20 cellular contexts compared by ENCODE assay signal in the genomic region with DNA sequence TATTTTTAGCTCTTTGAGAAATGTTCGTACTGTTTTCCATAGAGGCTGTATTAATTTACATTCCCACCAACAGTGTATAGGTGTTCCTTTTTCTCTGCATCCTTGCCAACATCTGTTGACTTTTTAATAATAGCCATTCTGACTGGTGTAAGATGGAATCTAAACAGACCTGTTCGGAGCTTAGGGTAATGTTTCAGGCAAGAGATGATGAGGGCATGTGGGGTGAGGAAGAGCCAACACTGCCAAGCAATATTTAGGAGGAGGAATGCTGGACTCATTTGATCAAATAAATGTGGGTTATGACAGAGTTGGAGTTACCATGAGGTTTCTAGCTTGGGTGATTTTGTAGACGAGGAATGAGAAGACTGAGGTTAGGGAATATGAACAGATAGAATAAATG.
DNase-seq lines count a peak whose midpoint lies in the region; ATAC-seq and TF ChIP-seq lines count a peak whose summit lies in the region.
"Had no signal": no experiment of that assay in that cellular context is flagged by ENCODE, and none has a peak within 500 bp of the region (broad histone marks: within the 10 kb centered on the region; RNA-seq: fewer than 3 reads in every experiment).

No MANE protein-coding gene starts in this region.

- no peaks in the 10 kb centered on the region for H3K27me3 ChIP-seq in naive thymus-derived CD4-positive, alpha-beta T cell (ENCODE audit: control insufficient read depth in 2 of 2, insufficient read depth in 2 of 2, low read length in 2 of 2)

- H3K4me3 ChIP-seq in epithelial cell of esophagus (ENCODE audit: low read length), result no peak overlapping the region
- H3K4me3 ChIP-seq in naive thymus-derived CD4-positive, alpha-beta T cell (ENCODE audit: low read length), result no peak overlapping the region
- H3K4me3 ChIP-seq: A549 had no signal

- H3K4me1 Mint-ChIP-seq in naive thymus-derived CD4-positive, alpha-beta T cell, result peaks cover 7 to 57% (median 39%) of the 10 kb centered on the region in 7 donors
- H3K4me1 Mint-ChIP-seq in activated CD4-positive, alpha-beta T cell treated with anti-CD3 and anti-CD28 coated beads, Interleukin-2, amount 10 ng/mL, durations not matched to agents 7 days and 5 days, result peaks cover 7% of the 10 kb centered on the region
- peaks cover 24 to 29% of the 10 kb centered on the region in 2 donors for H3K4me1 Mint-ChIP-seq in natural killer cell

- POLR2A ChIA-PET in naive thymus-derived CD4-positive, alpha-beta T cell (lab: Charles Lee), result interaction anchor here (1.0 to 1.8 kb wide), 2 partner anchors 21 to 90 kb away, joined by 3 to 6 read pairs; no protein-coding TSS in a partner anchor
- POLR2A ChIA-PET in activated CD4-positive, alpha-beta T cell treated with anti-CD3 and anti-CD28 coated beads, Interleukin-2, amount 10 ng/mL, durations not matched to agents 7 days and 5 days (lab: Charles Lee), result no interaction called here

- DNase-seq in NCI-H2171 treated with DMSO at 0.1 percent for 48 hours (lab: John Stamatoyannopoulos, UW), result peak; percentile 5
- DNase-seq in NCI-H2171 (lab: John Stamatoyannopoulos, UW), result no peak
- peak; percentile 74 for DNase-seq in epithelial cell of esophagus (ENCODE audit: low read depth)
- no peak for DNase-seq in naive thymus-derived CD4-positive, alpha-beta T cell
- DNase-seq in activated CD4-positive, alpha-beta T cell treated with anti-CD3 and anti-CD28 coated beads, Interleukin-2, amount 10 ng/mL, durations not matched to agents 7 days and 5 days, result no peak
- no peak for DNase-seq in natural killer cell
- no peak for DNase-seq in activated CD8-positive, alpha-beta memory T cell treated with anti-CD3 and anti-CD28 coated beads, Interleukin-2, amount 50 U/mL, for 4 hours
- DNase-seq: AML-193; CD4-positive, alpha-beta memory T cell; DMS153; DMS79; GDM1; GOT3; H7; HFFc6; IMR-90 had no signal

- peaks cover 0 to 3% of the 10 kb centered on the region in 2 donors for H3K4me1 ChIP-seq in naive thymus-derived CD4-positive, alpha-beta T cell (ENCODE audit: control insufficient read depth in 2 of 2, insufficient read depth in 2 of 2, low read length in 2 of 2)
- H3K4me1 ChIP-seq: A549 had no signal

- no peak overlapping the region for H3K27ac ChIP-seq in naive thymus-derived CD4-positive, alpha-beta T cell (ENCODE audit: low read depth, low read length)
- H3K27ac ChIP-seq: 22Rv1, A549, C4-2B had no signal

- intact Hi-C loops in naive thymus-derived CD4-positive, alpha-beta T cell (cut with micrococcal nuclease), result loop anchor here in 1 of 2 donors (5.0 kb wide), 1 partner anchor 311 kb away; no protein-coding TSS in a partner anchor
- intact Hi-C loops in natural killer cell (cut with micrococcal nuclease), result no loop called here

- H3K36me3 Mint-ChIP-seq in naive thymus-derived CD4-positive, alpha-beta T cell, result peaks cover 20 to 57% (median 45%) of the 10 kb centered on the region in 5 donors
- peaks cover 17% of the 10 kb centered on the region for H3K36me3 Mint-ChIP-seq in activated CD4-positive, alpha-beta T cell treated with anti-CD3 and anti-CD28 coated beads, Interleukin-2, amount 10 ng/mL, durations not matched to agents 7 days and 5 days (ENCODE audit: low read depth)
- no peaks in the 10 kb centered on the region for H3K36me3 Mint-ChIP-seq in natural killer cell

- TF ChIP-seq CTCF in epithelial cell of esophagus (IDR thresholded peaks at IDR 0.05; ENCODE audit: insufficient read depth, low read depth, low read length, missing control alignments) (no peak), natural killer cell (IDR thresholded peaks at IDR 0.05) (no peak)

- ATAC-seq in naive thymus-derived CD4-positive, alpha-beta T cell, result no peak
- no peak for ATAC-seq in natural killer cell
- ATAC-seq: A549, HCT116 had no signal

- H3K27ac Mint-ChIP-seq in naive thymus-derived CD4-positive, alpha-beta T cell, result peak overlapping the region in 5 of 9 donors; percentile 3 to 90 (median 33)
- no peak overlapping the region for H3K27ac Mint-ChIP-seq in activated CD4-positive, alpha-beta T cell treated with anti-CD3 and anti-CD28 coated beads, Interleukin-2, amount 10 ng/mL, durations not matched to agents 7 days and 5 days
- H3K27ac Mint-ChIP-seq in natural killer cell, result peak overlapping the region in 1 of 2 donors; percentile 9
- H3K27ac Mint-ChIP-seq: HFFc6 had no signal

- peaks cover 0 to 8% (median 0%) of the 10 kb centered on the region in 11 donors for H3K9me3 Mint-ChIP-seq in naive thymus-derived CD4-positive, alpha-beta T cell
- H3K9me3 Mint-ChIP-seq in activated CD4-positive, alpha-beta T cell treated with anti-CD3 and anti-CD28 coated beads, Interleukin-2, amount 10 ng/mL, durations not matched to agents 7 days and 5 days, result no peaks in the 10 kb centered on the region
- no peaks in the 10 kb centered on the region for H3K9me3 Mint-ChIP-seq in natural killer cell
- H3K9me3 Mint-ChIP-seq: HFFc6 had no signal

- H3K27me3 Mint-ChIP-seq in naive thymus-derived CD4-positive, alpha-beta T cell, result no peaks in the 10 kb centered on the region
- H3K27me3 Mint-ChIP-seq in activated CD4-positive, alpha-beta T cell treated with anti-CD3 and anti-CD28 coated beads, Interleukin-2, amount 10 ng/mL, durations not matched to agents 7 days and 5 days, result no peaks in the 10 kb centered on the region
- H3K27me3 Mint-ChIP-seq in natural killer cell (ENCODE audit: low read depth in 2 of 2), result no peaks in the 10 kb centered on the region
- H3K27me3 Mint-ChIP-seq: CD4-positive, alpha-beta memory T cell had no signal

- CTCF ChIA-PET in naive thymus-derived CD4-positive, alpha-beta T cell (lab: Charles Lee), result interaction anchor here (1.1 kb wide), 1 partner anchor 535 kb away, joined by 3 read pairs; no protein-coding TSS in a partner anchor
- CTCF ChIA-PET in activated CD4-positive, alpha-beta T cell treated with anti-CD3 and anti-CD28 coated beads, Interleukin-2, amount 10 ng/mL, durations not matched to agents 7 days and 5 days (lab: Charles Lee), result no interaction called here

- peaks cover 0 to 3% (median 0%) of the 10 kb centered on the region in 3 experiments for H3K9me3 ChIP-seq in naive thymus-derived CD4-positive, alpha-beta T cell (ENCODE audit: control insufficient read depth in 2 of 3, low read length in 3 of 3)
- H3K9me3 ChIP-seq: A549 had no signal

- no peak overlapping the region for H3K4me3 Mint-ChIP-seq in naive thymus-derived CD4-positive, alpha-beta T cell
- H3K4me3 Mint-ChIP-seq in activated CD4-positive, alpha-beta T cell treated with anti-CD3 and anti-CD28 coated beads, Interleukin-2, amount 10 ng/mL, durations not matched to agents 7 days and 5 days, result no peak overlapping the region
- H3K4me3 Mint-ChIP-seq in natural killer cell, result no peak overlapping the region
- H3K4me3 Mint-ChIP-seq: CD4-positive, alpha-beta memory T cell; HFFc6 had no signal

- H3K36me3 ChIP-seq in naive thymus-derived CD4-positive, alpha-beta T cell (ENCODE audit: control insufficient read depth in 2 of 3, insufficient read depth in 3 of 3, low read length in 3 of 3), result peaks cover 0 to 10% (median 0%) of the 10 kb centered on the region in 3 experiments

Comparison
In these comparisons a context has a peak if more than half of its experiments do, and no peak if none do; other contexts are left out.
1. DNase-seq: peak in NCI-H2171 treated with DMSO at 0.1 percent for 48 hours (single experiment) and epithelial cell of esophagus (single experiment); none in NCI-H2171 (single experiment), naive thymus-derived CD4-positive, alpha-beta T cell (0 of 9), activated CD4-positive, alpha-beta T cell treated with anti-CD3 and anti-CD28 coated beads, Interleukin-2, amount 10 ng/mL, durations not matched to agents 7 days and 5 days (single experiment), natural killer cell (single experiment) and activated CD8-positive, alpha-beta memory T cell treated with anti-CD3 and anti-CD28 coated beads, Interleukin-2, amount 50 U/mL, for 4 hours (single experiment).